ENCODE assay signal across 17 cellular contexts in genomic region chr15:63551400-63551799, GRCh38. TPM values are rescaled to one million over a fixed set of nuclear protein-coding genes. Genes with fewer than 3 reads are reported as not detected.
DNase-seq lines count a peak whose midpoint lies in the region; TF ChIP-seq lines count a peak whose summit lies in the region.
"Had no signal": no experiment of that assay in that cellular context is flagged by ENCODE, and none has a peak within 500 bp of the region (broad histone marks: within the 10 kb centered on the region; RNA-seq: fewer than 3 reads in every experiment).

No MANE protein-coding gene starts in this region.

- TF ChIP-seq CTCF in VCaP (conservative IDR thresholded peaks at IDR 0.05) = no peak
- no peak for TF ChIP-seq CTCF in fibroblast of the aortic adventitia (IDR thresholded peaks at IDR 0.05; ENCODE audit: insufficient read depth, low read length)

- H3K27me3 ChIP-seq in skeletal muscle satellite cell (ENCODE audit: control insufficient read depth, insufficient read depth, low read length) = no peaks in the 10 kb centered on the region
- H3K27me3 ChIP-seq: SJSA1 had no signal

- H3K9ac ChIP-seq in skeletal muscle satellite cell (ENCODE audit: low read depth, low read length) = no peak overlapping the region

- peak overlapping the region; percentile 39; the same call in 1 of the 2 replicates for H3K27ac ChIP-seq in VCaP
- H3K27ac ChIP-seq: left ventricle myocardium inferior, SJSA1 had no signal

- DNase-seq in HS-5 (ENCODE audit: low read depth) (peak; percentile 11), fibroblast of the aortic adventitia (ENCODE audit: low read depth) (peak; percentile 59), anterior cingulate cortex (lab: John Stamatoyannopoulos, UW) (no peak), MV-4-11 (lab: John Stamatoyannopoulos, UW) (no peak), A172 (ENCODE audit: low spot score) (no peak)
- DNase-seq: activated CD8-positive, alpha-beta memory T cell treated with anti-CD3 and anti-CD28 coated beads for 24 hours; activated gamma-delta T cell; Calu3; central memory CD4-positive, alpha-beta T cell; Kasumi-1; left ventricle myocardium inferior; NCI-H187 treated with DMSO at 0.1 percent for 48 hours; NCI-H82; stimulated activated naive CD8-positive, alpha-beta T cell treated with anti-CD3 and anti-CD28 coated beads, Interleukin-15, amount 100 ng/mL, for 72 hours had no signal

- no peaks in the 10 kb centered on the region for H3K36me3 ChIP-seq in skeletal muscle satellite cell (ENCODE audit: insufficient read depth, low read length)
- H3K36me3 ChIP-seq: left ventricle myocardium inferior, SJSA1 had no signal

- no peaks in the 10 kb centered on the region for H3K9me3 ChIP-seq in skeletal muscle satellite cell (replicated peaks; ENCODE audit: low read length)
- H3K9me3 ChIP-seq: left ventricle myocardium inferior, SJSA1 had no signal

- H3K4me2 ChIP-seq in skeletal muscle satellite cell (ENCODE audit: low read length) = peak overlapping the region; percentile 10

- H3K4me3 ChIP-seq in fibroblast of the aortic adventitia (ENCODE audit: low read depth, low read length) (no peak overlapping the region), skeletal muscle satellite cell (ENCODE audit: low read length) (no peak overlapping the region)
- H3K4me3 ChIP-seq: left ventricle myocardium inferior, SJSA1 had no signal

- H3K4me1 ChIP-seq in skeletal muscle satellite cell (ENCODE audit: control insufficient read depth, insufficient read depth, low read length) = peaks cover 35% of the 10 kb centered on the region

RNA-seq across cellular contexts. Expression of gene FBXL22, which starts 45.8 kb away (rescaled TPM):
- total RNA-seq in fibroblast of the aortic adventitia (ENCODE audit: low replicate concordance) = 0.54 and 0.65 TPM in 2 replicates
- under 0.01 and 0.51 TPM in 2 replicates for total RNA-seq in skeletal muscle satellite cell (2012; rRNA removed)
- total RNA-seq in A172 (2014; rRNA removed; shearing (Covaris generic)) = not detected in 2 replicates

RNA-seq across cellular contexts. Expression of gene USP3, which starts 47.0 kb away (rescaled TPM):
- total RNA-seq in fibroblast of the aortic adventitia (ENCODE audit: low replicate concordance) = 35.1 and 45.8 TPM in 2 replicates
- 32.1 and 37.0 TPM in 2 replicates for total RNA-seq in skeletal muscle satellite cell (2012; rRNA removed)
- total RNA-seq in A172 (2014; rRNA removed; shearing (Covaris generic)) = 24.3 and 27.7 TPM in 2 replicates

Comparison
In these comparisons a context has a peak if more than half of its experiments do, and no peak if none do; other contexts are left out.
1. DNase-seq: peak in HS-5 (single experiment) and fibroblast of the aortic adventitia (single experiment); none in anterior cingulate cortex (0 of 58), MV-4-11 (single experiment) and A172 (single experiment).